In the genomic region with DNA sequence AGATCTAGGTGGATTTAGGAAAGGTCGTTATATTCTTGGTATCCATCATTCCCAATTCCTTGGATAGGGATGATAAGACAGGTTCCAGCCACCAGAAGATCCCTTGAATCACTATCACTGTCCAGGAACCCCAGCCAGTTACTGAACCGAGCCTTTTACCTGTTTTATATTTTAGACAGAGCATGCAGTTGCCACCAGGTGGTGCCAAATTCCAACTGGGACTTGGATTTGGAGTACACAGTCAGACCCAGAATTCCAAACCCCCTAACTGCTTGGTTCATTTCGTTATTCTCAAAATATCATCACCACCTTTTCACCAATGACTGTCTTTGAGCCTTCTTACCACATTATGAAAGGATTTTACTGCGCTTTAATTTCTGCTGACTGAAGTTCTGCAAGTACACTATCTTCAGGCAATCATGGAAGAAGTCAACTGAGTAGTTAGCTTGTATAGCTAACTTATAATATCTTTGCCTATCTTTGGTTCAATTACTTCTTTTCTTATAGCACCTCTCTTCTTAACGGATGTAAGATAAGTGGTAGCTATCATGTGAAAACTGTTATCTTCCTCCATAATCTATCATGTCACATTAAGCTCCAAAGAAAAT, we compare ENCODE assay signal across 8 cellular contexts.
DNase-seq lines count a peak whose midpoint lies in the region; FAIRE-seq and TF ChIP-seq lines count a peak whose summit lies in the region.

No MANE protein-coding gene starts in this region.

- no peak overlapping the region for H3K9ac ChIP-seq in astrocyte (ENCODE audit: low read length)
- no peak overlapping the region for H3K9ac ChIP-seq in liver (ENCODE audit: low read depth in 1 of 2, low read length in 2 of 2)

- H3K27me3 ChIP-seq in astrocyte (ENCODE audit: insufficient read depth, low read length) = no peaks in the 10 kb centered on the region
- H3K27me3 ChIP-seq in liver (ENCODE audit: control insufficient read depth in 4 of 4, insufficient read depth in 4 of 4, low read length in 3 of 4) = no peaks in the 10 kb centered on the region

- H3K27ac ChIP-seq in astrocyte (ENCODE audit: low read depth, low read length) (no peak overlapping the region), liver (ENCODE audit: low read depth in 1 of 2, low read length in 2 of 2) (no peak overlapping the region)

- H3K4me3 ChIP-seq in astrocyte (ENCODE audit: insufficient read depth, low read depth, low read length) = no peak overlapping the region
- H3K4me3 ChIP-seq in liver (ENCODE audit: low read depth in 1 of 3, low read length in 3 of 3) = no peak overlapping the region

- no peak for FAIRE-seq in astrocyte (lab: Jason Lieb, UNC)

- no peaks in the 10 kb centered on the region for H3K27me3 Mint-ChIP-seq in astrocyte (ENCODE audit: low read depth, unreplicated experiment)

- peak; percentile 62 to 75 for TF ChIP-seq RAD21 in liver (IDR thresholded peaks at IDR 0.05)

- H3K4me1 ChIP-seq in astrocyte (ENCODE audit: insufficient read depth, low read length) (no peaks in the 10 kb centered on the region), liver (ENCODE audit: control insufficient read depth in 4 of 4, insufficient read depth in 4 of 4, low read length in 3 of 4) (no peaks in the 10 kb centered on the region)

- H3K36me3 ChIP-seq in astrocyte (ENCODE audit: insufficient read depth, low read length) = no peaks in the 10 kb centered on the region
- no peaks in the 10 kb centered on the region for H3K36me3 ChIP-seq in liver (ENCODE audit: control insufficient read depth in 4 of 4, insufficient read depth in 3 of 4, low read depth in 1 of 4, low read length in 3 of 4)

- H4K20me1 ChIP-seq in astrocyte (ENCODE audit: insufficient read depth, low read length) = no peaks in the 10 kb centered on the region

- no peaks in the 10 kb centered on the region for H3K9me3 Mint-ChIP-seq in astrocyte (ENCODE audit: unreplicated experiment)

- TF ChIP-seq CTCF in GM20000 (IDR thresholded peaks at IDR 0.05; ENCODE audit: extremely low read depth, missing control alignments) (peak; percentile 32), astrocyte (IDR thresholded peaks at IDR 0.05; ENCODE audit: insufficient read depth, low read depth, low read length) (peak; percentile 64), liver (IDR thresholded peaks at IDR 0.05; ENCODE audit: low read depth, low read length, missing input control) (peak; percentile 40)

- WGBS in liver = 34% methylated on average over 5 of the region's 5 CpGs

- H2AFZ ChIP-seq in astrocyte (ENCODE audit: low read depth, low read length) = no peak overlapping the region

- no peak overlapping the region for H3K4me2 ChIP-seq in astrocyte (ENCODE audit: low read length)

- H3K79me2 ChIP-seq in astrocyte (ENCODE audit: insufficient read depth, low read length) = peaks cover under 1% of the 10 kb centered on the region

- no peak overlapping the region for H3K27ac Mint-ChIP-seq in astrocyte (ENCODE audit: unreplicated experiment)

- DNase-seq in NCI-H1417 (lab: John Stamatoyannopoulos, UW) = peak; percentile 2 to 65 (median 20)
- DNase-seq in NCI-H1417 treated with DMSO at 0.1 percent for 48 hours (lab: John Stamatoyannopoulos, UW) = no peak
- peak; percentile 6 for DNase-seq in GM20000 (ENCODE audit: low spot score)
- peak; percentile 15 for DNase-seq in HT1080 (ENCODE audit: low read depth)
- no peak for DNase-seq in astrocyte (ENCODE audit: low read depth)
- DNase-seq in GOT3 (lab: John Stamatoyannopoulos, UW) = no peak
- DNase-seq in middle frontal gyrus (ENCODE audit: extremely low spot score, low spot score) = no peak

- peaks cover 2% of the 10 kb centered on the region for H3K4me1 Mint-ChIP-seq in astrocyte (ENCODE audit: low read depth, unreplicated experiment)

- no peak overlapping the region for H3K4me3 Mint-ChIP-seq in astrocyte (ENCODE audit: unreplicated experiment)

- H3K9me3 ChIP-seq in astrocyte (ENCODE audit: insufficient read depth, low read depth, low read length) = no peaks in the 10 kb centered on the region
- H3K9me3 ChIP-seq in liver (ENCODE audit: control insufficient read depth in 4 of 4, low read length in 3 of 4) = no peaks in the 10 kb centered on the region

- H3K36me3 Mint-ChIP-seq in astrocyte (ENCODE audit: low read depth, unreplicated experiment) = no peaks in the 10 kb centered on the region

TF ChIP-seq in liver, 16 proteins besides CTCF, POLR2A, EP300 and RAD21:
- no peak for TF ChIP-seq NR2F2 (IDR thresholded peaks at IDR 0.05)
- TF ChIP-seq HNF4G (IDR thresholded peaks at IDR 0.05) = no peak
- no peak for TF ChIP-seq HNF4A (conservative IDR thresholded peaks at IDR 0.05)
- TF ChIP-seq, protein P1, sequence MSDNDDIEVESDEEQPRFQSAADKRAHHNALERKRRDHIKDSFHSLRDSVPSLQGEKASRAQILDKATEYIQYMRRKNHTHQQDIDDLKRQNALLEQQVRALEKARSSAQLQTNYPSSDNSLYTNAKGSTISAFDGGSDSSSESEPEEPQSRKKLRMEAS (IDR thresholded peaks at IDR 0.05) = no peak
- no peak for TF ChIP-seq FOXA2 (IDR thresholded peaks at IDR 0.05)
- no peak for TF ChIP-seq EGR1 (IDR thresholded peaks at IDR 0.05; ENCODE audit: low read depth in 2 of 2)
- TF ChIP-seq, protein P2, sequence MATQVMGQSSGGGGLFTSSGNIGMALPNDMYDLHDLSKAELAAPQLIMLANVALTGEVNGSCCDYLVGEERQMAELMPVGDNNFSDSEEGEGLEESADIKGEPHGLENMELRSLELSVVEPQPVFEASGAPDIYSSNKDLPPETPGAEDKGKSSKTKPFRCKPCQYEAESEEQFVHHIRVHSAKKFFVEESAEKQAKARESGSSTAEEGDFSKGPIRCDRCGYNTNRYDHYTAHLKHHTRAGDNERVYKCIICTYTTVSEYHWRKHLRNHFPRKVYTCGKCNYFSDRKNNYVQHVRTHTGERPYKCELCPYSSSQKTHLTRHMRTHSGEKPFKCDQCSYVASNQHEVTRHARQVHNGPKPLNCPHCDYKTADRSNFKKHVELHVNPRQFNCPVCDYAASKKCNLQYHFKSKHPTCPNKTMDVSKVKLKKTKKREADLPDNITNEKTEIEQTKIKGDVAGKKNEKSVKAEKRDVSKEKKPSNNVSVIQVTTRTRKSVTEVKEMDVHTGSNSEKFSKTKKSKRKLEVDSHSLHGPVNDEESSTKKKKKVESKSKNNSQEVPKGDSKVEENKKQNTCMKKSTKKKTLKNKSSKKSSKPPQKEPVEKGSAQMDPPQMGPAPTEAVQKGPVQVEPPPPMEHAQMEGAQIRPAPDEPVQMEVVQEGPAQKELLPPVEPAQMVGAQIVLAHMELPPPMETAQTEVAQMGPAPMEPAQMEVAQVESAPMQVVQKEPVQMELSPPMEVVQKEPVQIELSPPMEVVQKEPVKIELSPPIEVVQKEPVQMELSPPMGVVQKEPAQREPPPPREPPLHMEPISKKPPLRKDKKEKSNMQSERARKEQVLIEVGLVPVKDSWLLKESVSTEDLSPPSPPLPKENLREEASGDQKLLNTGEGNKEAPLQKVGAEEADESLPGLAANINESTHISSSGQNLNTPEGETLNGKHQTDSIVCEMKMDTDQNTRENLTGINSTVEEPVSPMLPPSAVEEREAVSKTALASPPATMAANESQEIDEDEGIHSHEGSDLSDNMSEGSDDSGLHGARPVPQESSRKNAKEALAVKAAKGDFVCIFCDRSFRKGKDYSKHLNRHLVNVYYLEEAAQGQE (IDR thresholded peaks at IDR 0.05) = no peak
- no peak for TF ChIP-seq RXRA (IDR thresholded peaks at IDR 0.05)
- TF ChIP-seq GABPA (IDR thresholded peaks at IDR 0.05 in 1 of 2, conservative IDR thresholded peaks at IDR 0.05 in 1 of 2) = no peak
- TF ChIP-seq, protein P3, sequence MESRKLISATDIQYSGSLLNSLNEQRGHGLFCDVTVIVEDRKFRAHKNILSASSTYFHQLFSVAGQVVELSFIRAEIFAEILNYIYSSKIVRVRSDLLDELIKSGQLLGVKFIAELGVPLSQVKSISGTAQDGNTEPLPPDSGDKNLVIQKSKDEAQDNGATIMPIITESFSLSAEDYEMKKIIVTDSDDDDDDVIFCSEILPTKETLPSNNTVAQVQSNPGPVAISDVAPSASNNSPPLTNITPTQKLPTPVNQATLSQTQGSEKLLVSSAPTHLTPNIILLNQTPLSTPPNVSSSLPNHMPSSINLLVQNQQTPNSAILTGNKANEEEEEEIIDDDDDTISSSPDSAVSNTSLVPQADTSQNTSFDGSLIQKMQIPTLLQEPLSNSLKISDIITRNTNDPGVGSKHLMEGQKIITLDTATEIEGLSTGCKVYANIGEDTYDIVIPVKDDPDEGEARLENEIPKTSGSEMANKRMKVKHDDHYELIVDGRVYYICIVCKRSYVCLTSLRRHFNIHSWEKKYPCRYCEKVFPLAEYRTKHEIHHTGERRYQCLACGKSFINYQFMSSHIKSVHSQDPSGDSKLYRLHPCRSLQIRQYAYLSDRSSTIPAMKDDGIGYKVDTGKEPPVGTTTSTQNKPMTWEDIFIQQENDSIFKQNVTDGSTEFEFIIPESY (IDR thresholded peaks at IDR 0.05) = no peak
- no peak for TF ChIP-seq SP1 (IDR thresholded peaks at IDR 0.05)

Comparison
In these comparisons a context has a peak if more than half of its experiments do, and no peak if none do; other contexts are left out.
1. DNase-seq: peak in NCI-H1417 (3 of 3), GM20000 (single experiment) and HT1080 (single experiment); none in NCI-H1417 treated with DMSO at 0.1 percent for 48 hours (single experiment), astrocyte (single experiment), GOT3 (single experiment) and middle frontal gyrus (single experiment).
2. Peak in every context shown above with its lines, with median percentiles within 50 percentile points of each other: CTCF ChIP-seq.